In the genomic region with DNA sequence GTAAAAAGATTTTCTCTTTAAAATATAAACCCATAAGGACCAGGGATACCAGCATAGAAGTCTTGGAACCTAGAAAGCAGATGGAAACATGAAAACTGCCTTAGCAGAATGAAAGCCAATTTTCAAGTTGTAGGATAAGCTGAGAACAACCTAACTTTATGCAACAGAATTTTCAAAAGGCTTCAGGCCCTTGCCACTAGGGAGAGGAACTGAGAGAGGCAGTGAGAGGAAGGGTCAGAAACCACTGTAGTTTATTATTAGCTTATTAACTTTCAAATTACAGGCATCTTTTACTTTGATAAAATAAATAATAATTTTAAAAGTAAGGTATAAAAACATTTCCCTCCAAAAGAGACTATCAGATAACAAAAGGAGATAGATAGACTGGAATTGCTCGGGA, we compare ENCODE assay signal across 22 cellular contexts. TPM values are rescaled to one million over a fixed set of nuclear protein-coding genes. Genes with fewer than 3 reads are reported as not detected.
DNase-seq lines count a peak whose midpoint lies in the region; ATAC-seq and TF ChIP-seq lines count a peak whose summit lies in the region.
"Had no signal": no experiment of that assay in that cellular context is flagged by ENCODE, and none has a peak within 500 bp of the region (broad histone marks: within the 10 kb centered on the region; RNA-seq: fewer than 3 reads in every experiment).

No MANE protein-coding gene starts in this region.

- H3K36me3 Mint-ChIP-seq in GM23338 (ENCODE audit: low read depth), result no peaks in the 10 kb centered on the region
- no peaks in the 10 kb centered on the region for H3K36me3 Mint-ChIP-seq in CD8-positive, alpha-beta memory T cell

- DNase-seq in GM23338 (ENCODE audit: low spot score) (no peak), D341Med (ENCODE audit: low spot score) (no peak), NCI-H82 (lab: John Stamatoyannopoulos, UW) (no peak), NCI-H2081 treated with DMSO at 0.1 percent for 48 hours (lab: John Stamatoyannopoulos, UW) (no peak)
- no peak for DNase-seq in CD8-positive, alpha-beta memory T cell
- DNase-seq: Calu3, GF-D8, NCI-H1105 treated with DMSO at 0.1 percent for 48 hours, NCI-H187, NCI-H2171, NCI-H446 treated with DMSO at 0.1 percent for 48 hours, NCI-H748 treated with DMSO at 0.1 percent for 48 hours, SHP77 had no signal

- H3K4me2 ChIP-seq in GM23338, result no peak overlapping the region
- H3K4me2 ChIP-seq: KMS-11 had no signal

- 0 out of 2 replicates have a peak, but pooled peaks cover 7% of the 10 kb centered on the region for H3K4me1 ChIP-seq in GM23338 (ENCODE audit: insufficient read depth)
- no peaks in the 10 kb centered on the region for H3K4me1 ChIP-seq in CD8-positive, alpha-beta memory T cell (ENCODE audit: insufficient read depth, low read length)

- POLR2A ChIA-PET in CD8-positive, alpha-beta memory T cell (lab: Charles Lee), result no interaction called here

- TF ChIP-seq CTCF in GM23338 (conservative IDR thresholded peaks at IDR 0.05; ENCODE audit: low read depth in 2 of 2), result no peak

- no peaks in the 10 kb centered on the region for H3K9me3 Mint-ChIP-seq in GM23338
- peaks cover 0 to 8% (median 0%) of the 10 kb centered on the region in 5 donors for H3K9me3 Mint-ChIP-seq in CD8-positive, alpha-beta memory T cell
- H3K9me3 Mint-ChIP-seq: T-helper 1 cell treated with Interleukin-12 subunit alpha and Interleukin-12 subunit beta and Interleukin-4 antibody, amounts not matched to agents 30 μg/mL and 1 μg/mL, for 36 hours had no signal

- peaks cover 3% of the 10 kb centered on the region; the same call in 1 of the 3 replicates for H3K4me1 Mint-ChIP-seq in GM23338
- H3K4me1 Mint-ChIP-seq in CD8-positive, alpha-beta memory T cell, result no peaks in the 10 kb centered on the region

- no peaks in the 10 kb centered on the region for H4K20me1 ChIP-seq in GM23338 (replicated peaks; ENCODE audit: insufficient read depth)

- no peak overlapping the region for H3K4me3 ChIP-seq in GM23338
- H3K4me3 ChIP-seq in CD8-positive, alpha-beta memory T cell (ENCODE audit: low read length), result no peak overlapping the region

- ATAC-seq in GM18498 (IDR thresholded peaks at IDR 0.05; ENCODE audit: unreplicated experiment), result peak; percentile 86
- ATAC-seq in GM19043 (IDR thresholded peaks at IDR 0.05; ENCODE audit: low read depth, unreplicated experiment), result peak; percentile 80
- no peak for ATAC-seq in GM23338
- ATAC-seq in HG03175 (IDR thresholded peaks at IDR 0.05; ENCODE audit: unreplicated experiment), result peak; percentile 78
- ATAC-seq: HepG2, SK-N-SH treated with all-trans-retinoic acid at 6 μM for 48 hours had no signal

- no peak overlapping the region for H3K27ac Mint-ChIP-seq in GM23338
- no peak overlapping the region for H3K27ac Mint-ChIP-seq in CD8-positive, alpha-beta memory T cell
- H3K27ac Mint-ChIP-seq: T-helper 1 cell treated with Interleukin-12 subunit alpha and Interleukin-12 subunit beta and Interleukin-4 antibody, amounts not matched to agents 30 μg/mL and 1 μg/mL, for 36 hours had no signal

- H3K36me3 ChIP-seq in GM23338 (ENCODE audit: insufficient read depth), result no peaks in the 10 kb centered on the region
- no peaks in the 10 kb centered on the region for H3K36me3 ChIP-seq in CD8-positive, alpha-beta memory T cell (ENCODE audit: insufficient read depth, low read length)

- no peaks in the 10 kb centered on the region for H3K27me3 ChIP-seq in GM23338 (ENCODE audit: insufficient read depth)
- H3K27me3 ChIP-seq in CD8-positive, alpha-beta memory T cell (ENCODE audit: insufficient read depth, low read length, poor library complexity, severe bottlenecking), result no peaks in the 10 kb centered on the region

- no peaks in the 10 kb centered on the region for H3K27me3 Mint-ChIP-seq in GM23338 (ENCODE audit: insufficient read depth, low read depth, poor library complexity)
- H3K27me3 Mint-ChIP-seq in CD8-positive, alpha-beta memory T cell, result peaks cover 0 to 20% of the 10 kb centered on the region in 2 donors

- no peaks in the 10 kb centered on the region for H3K9me3 ChIP-seq in CD8-positive, alpha-beta memory T cell (ENCODE audit: low read length)

- no peak overlapping the region; the same call in 1 of the 2 replicates for H3K27ac ChIP-seq in GM23338 (ENCODE audit: low read depth)
- no peak overlapping the region for H3K27ac ChIP-seq in CD8-positive, alpha-beta memory T cell (ENCODE audit: low read depth, low read length)
- H3K27ac ChIP-seq: KMS-11 had no signal

- H3K4me3 Mint-ChIP-seq in GM23338, result no peak overlapping the region
- no peak overlapping the region for H3K4me3 Mint-ChIP-seq in CD8-positive, alpha-beta memory T cell
- H3K4me3 Mint-ChIP-seq: T-helper 1 cell treated with Interleukin-12 subunit alpha and Interleukin-12 subunit beta and Interleukin-4 antibody, amounts not matched to agents 30 μg/mL and 1 μg/mL, for 36 hours had no signal

- H2AFZ ChIP-seq in GM23338, result peak overlapping the region; percentile 77

- no peaks in the 10 kb centered on the region for H3F3A ChIP-seq in GM23338 (replicated peaks; ENCODE audit: low read depth)

- peaks cover 9% of the 10 kb centered on the region; the same call in 1 of the 2 replicates for H3K9me2 ChIP-seq in GM23338 (ENCODE audit: insufficient read depth)

- H3K79me2 ChIP-seq in GM23338 (replicated peaks; ENCODE audit: insufficient read depth), result no peaks in the 10 kb centered on the region

- CTCF ChIA-PET in CD8-positive, alpha-beta memory T cell (lab: Charles Lee), result interaction anchor here (0.7 kb wide), 1 partner anchor 1690 kb away, joined by 3 read pairs; no protein-coding TSS in a partner anchor

TF ChIP-seq in GM23338, 12 proteins besides CTCF, POLR2A, EP300 and RAD21 (continues in another document):
- TF ChIP-seq, protein P1, sequence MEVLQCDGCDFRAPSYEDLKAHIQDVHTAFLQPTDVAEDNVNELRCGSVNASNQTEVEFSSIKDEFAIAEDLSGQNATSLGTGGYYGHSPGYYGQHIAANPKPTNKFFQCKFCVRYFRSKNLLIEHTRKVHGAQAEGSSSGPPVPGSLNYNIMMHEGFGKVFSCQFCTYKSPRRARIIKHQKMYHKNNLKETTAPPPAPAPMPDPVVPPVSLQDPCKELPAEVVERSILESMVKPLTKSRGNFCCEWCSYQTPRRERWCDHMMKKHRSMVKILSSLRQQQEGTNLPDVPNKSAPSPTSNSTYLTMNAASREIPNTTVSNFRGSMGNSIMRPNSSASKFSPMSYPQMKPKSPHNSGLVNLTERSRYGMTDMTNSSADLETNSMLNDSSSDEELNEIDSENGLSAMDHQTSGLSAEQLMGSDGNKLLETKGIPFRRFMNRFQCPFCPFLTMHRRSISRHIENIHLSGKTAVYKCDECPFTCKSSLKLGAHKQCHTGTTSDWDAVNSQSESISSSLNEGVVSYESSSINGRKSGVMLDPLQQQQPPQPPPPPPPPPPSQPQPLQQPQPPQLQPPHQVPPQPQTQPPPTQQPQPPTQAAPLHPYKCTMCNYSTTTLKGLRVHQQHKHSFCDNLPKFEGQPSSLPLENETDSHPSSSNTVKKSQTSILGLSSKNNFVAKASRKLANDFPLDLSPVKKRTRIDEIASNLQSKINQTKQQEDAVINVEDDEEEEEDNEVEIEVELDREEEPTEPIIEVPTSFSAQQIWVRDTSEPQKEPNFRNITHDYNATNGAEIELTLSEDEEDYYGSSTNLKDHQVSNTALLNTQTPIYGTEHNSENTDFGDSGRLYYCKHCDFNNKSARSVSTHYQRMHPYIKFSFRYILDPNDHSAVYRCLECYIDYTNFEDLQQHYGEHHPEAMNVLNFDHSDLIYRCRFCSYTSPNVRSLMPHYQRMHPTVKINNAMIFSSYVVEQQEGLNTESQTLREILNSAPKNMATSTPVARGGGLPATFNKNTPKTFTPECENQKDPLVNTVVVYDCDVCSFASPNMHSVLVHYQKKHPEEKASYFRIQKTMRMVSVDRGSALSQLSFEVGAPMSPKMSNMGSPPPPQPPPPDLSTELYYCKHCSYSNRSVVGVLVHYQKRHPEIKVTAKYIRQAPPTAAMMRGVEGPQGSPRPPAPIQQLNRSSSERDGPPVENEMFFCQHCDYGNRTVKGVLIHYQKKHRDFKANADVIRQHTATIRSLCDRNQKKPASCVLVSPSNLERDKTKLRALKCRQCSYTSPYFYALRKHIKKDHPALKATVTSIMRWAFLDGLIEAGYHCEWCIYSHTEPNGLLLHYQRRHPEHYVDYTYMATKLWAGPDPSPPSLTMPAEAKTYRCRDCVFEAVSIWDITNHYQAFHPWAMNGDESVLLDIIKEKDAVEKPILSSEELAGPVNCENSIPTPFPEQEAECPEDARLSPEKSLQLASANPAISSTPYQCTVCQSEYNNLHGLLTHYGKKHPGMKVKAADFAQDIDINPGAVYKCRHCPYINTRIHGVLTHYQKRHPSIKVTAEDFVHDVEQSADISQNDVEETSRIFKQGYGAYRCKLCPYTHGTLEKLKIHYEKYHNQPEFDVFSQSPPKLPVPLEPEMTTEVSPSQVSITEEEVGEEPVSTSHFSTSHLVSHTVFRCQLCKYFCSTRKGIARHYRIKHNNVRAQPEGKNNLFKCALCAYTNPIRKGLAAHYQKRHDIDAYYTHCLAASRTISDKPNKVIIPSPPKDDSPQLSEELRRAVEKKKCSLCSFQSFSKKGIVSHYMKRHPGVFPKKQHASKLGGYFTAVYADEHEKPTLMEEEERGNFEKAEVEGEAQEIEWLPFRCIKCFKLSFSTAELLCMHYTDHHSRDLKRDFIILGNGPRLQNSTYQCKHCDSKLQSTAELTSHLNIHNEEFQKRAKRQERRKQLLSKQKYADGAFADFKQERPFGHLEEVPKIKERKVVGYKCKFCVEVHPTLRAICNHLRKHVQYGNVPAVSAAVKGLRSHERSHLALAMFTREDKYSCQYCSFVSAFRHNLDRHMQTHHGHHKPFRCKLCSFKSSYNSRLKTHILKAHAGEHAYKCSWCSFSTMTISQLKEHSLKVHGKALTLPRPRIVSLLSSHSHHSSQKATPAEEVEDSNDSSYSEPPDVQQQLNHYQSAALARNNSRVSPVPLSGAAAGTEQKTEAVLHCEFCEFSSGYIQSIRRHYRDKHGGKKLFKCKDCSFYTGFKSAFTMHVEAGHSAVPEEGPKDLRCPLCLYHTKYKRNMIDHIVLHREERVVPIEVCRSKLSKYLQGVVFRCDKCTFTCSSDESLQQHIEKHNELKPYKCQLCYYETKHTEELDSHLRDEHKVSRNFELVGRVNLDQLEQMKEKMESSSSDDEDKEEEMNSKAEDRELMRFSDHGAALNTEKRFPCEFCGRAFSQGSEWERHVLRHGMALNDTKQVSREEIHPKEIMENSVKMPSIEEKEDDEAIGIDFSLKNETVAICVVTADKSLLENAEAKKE (CRISPR knock-in tag; IDR thresholded peaks at IDR 0.05), result no peak
- TF ChIP-seq STAT1 (IDR thresholded peaks at IDR 0.05; ENCODE audit: unreplicated experiment), result no peak

RNA-seq across cellular contexts. Expression of a gene that starts 33.4 kb away (rescaled TPM):
- total RNA-seq in GM23338 (2014; rRNA removed; shearing (Covaris generic)), result not detected in 2 replicates
- polyA plus RNA-seq in GM23338 (2016; fragmentation: Nextera tagmentation; extraction: Ambion mirVana), result 0.40 TPM in 1 of 2 replicates, not detected in the other
- total RNA-seq in CD8-positive, alpha-beta memory T cell, result not detected
- not detected for polyA plus RNA-seq in CD8-positive, alpha-beta memory T cell
- total RNA-seq: Calu3, H1, HepG2, MCF 10A had no signal
- polyA plus RNA-seq: H1, HepG2 had no signal
